ENCODE assay signal across 11 cellular contexts in the genomic region with DNA sequence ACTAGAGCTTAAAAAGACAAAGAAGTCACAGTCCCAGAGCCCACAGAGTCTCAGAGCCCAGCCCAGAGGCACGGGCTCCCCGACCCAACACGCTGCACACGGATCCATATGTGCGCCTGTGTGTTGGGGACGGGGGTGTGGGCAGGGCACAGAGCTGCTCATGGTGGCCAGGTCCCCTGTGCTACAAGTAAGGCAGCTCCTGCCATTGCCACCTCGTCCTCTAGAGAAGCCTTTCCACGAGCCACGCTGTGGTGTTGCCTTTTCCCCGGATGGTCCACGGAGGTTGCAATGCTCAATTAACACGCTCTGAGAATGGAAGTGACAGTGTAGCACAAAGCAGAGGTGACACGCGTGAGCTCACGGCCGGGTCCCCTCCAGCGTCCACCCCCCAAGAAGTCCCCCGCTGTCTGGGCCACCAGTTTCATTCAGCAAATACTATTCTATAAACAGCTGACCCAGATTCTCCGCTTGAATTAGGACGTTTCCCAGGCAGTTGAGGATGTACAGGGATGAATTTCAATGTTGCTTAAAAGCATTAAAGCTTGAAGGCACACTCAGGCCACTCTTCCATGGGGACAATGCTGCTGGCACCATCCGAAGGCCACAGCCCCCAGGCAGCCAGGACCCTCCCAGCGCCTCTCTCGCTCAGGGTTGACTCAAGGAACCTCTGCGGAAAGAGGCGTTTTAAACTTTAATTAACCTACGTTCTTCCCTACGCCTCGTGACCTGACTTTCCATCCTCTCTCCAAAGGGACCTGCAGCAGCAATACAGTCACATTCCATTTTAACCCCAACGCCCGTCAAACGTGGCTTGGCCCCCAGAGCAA.
"Had no signal": no experiment of that assay in that cellular context is flagged by ENCODE, and none has a peak within 500 bp of the region (broad histone marks: within the 10 kb centered on the region; RNA-seq: fewer than 3 reads in every experiment).

No MANE protein-coding gene starts in this region.

- H3K27me3 Mint-ChIP-seq: activated CD4-positive, alpha-beta T cell treated with anti-CD3 and anti-CD28 coated beads, Interleukin-2, amount 10 ng/mL, durations not matched to agents 24 days and 14 days had no signal

- H3K9me3 ChIP-seq: mucosa of descending colon had no signal

- H3K27ac ChIP-seq: tibial artery had no signal

- H3K4me1 ChIP-seq: tibial artery had no signal

- H3K9me3 Mint-ChIP-seq: activated B cell treated with CpG ODN at 0.5 μM for 24 hours; activated CD4-positive, alpha-beta T cell treated with anti-CD3 and anti-CD28 coated beads, Interleukin-2, amount 10 ng/mL, durations not matched to agents 24 days and 14 days; activated naive CD4-positive, alpha-beta T cell treated with anti-CD3 and anti-CD28 coated beads, Interleukin-2, amount 50 U/mL, for 72 hours; effector memory CD8-positive, alpha-beta T cell had no signal

- H3K36me3 ChIP-seq: tibial artery had no signal

- H3K27ac Mint-ChIP-seq: activated B cell treated with CpG ODN at 0.5 μM for 24 hours; activated CD4-positive, alpha-beta T cell treated with anti-CD3 and anti-CD28 coated beads, Interleukin-2, amount 10 ng/mL, durations not matched to agents 24 days and 14 days; activated naive CD4-positive, alpha-beta T cell treated with anti-CD3 and anti-CD28 coated beads, Interleukin-2, amount 50 U/mL, for 72 hours; effector memory CD8-positive, alpha-beta T cell; naive thymus-derived CD8-positive, alpha-beta T cell; T-helper 17 cell had no signal

- H3K4me3 ChIP-seq: mucosa of descending colon, tibial artery had no signal

- DNase-seq: activated B cell treated with CpG ODN at 0.5 μM for 24 hours; activated CD4-positive, alpha-beta T cell treated with anti-CD3 and anti-CD28 coated beads, Interleukin-2, amount 10 ng/mL, durations not matched to agents 24 days and 14 days; activated T-cell treated with anti-CD3 and anti-CD28 coated beads for 4 hours; effector memory CD8-positive, alpha-beta T cell; hippocampal formation; kidney glomerular epithelial cell; mucosa of descending colon; naive thymus-derived CD8-positive, alpha-beta T cell; T-helper 17 cell had no signal

- ATAC-seq: activated naive CD4-positive, alpha-beta T cell treated with anti-CD3 and anti-CD28 coated beads, Interleukin-2, amount 50 U/mL, for 72 hours; effector memory CD8-positive, alpha-beta T cell; mucosa of descending colon; naive thymus-derived CD8-positive, alpha-beta T cell; T-helper 17 cell had no signal

- H3K36me3 Mint-ChIP-seq: activated naive CD4-positive, alpha-beta T cell treated with anti-CD3 and anti-CD28 coated beads, Interleukin-2, amount 50 U/mL, for 72 hours; naive thymus-derived CD8-positive, alpha-beta T cell had no signal

- H3K4me1 Mint-ChIP-seq: activated B cell treated with CpG ODN at 0.5 μM for 24 hours; activated CD4-positive, alpha-beta T cell treated with anti-CD3 and anti-CD28 coated beads, Interleukin-2, amount 10 ng/mL, durations not matched to agents 24 days and 14 days; naive thymus-derived CD8-positive, alpha-beta T cell; T-helper 17 cell had no signal

- H3K4me3 Mint-ChIP-seq: activated B cell treated with CpG ODN at 0.5 μM for 24 hours; activated CD4-positive, alpha-beta T cell treated with anti-CD3 and anti-CD28 coated beads, Interleukin-2, amount 10 ng/mL, durations not matched to agents 24 days and 14 days; effector memory CD8-positive, alpha-beta T cell; naive thymus-derived CD8-positive, alpha-beta T cell; T-helper 17 cell had no signal
